In the genomic region with DNA sequence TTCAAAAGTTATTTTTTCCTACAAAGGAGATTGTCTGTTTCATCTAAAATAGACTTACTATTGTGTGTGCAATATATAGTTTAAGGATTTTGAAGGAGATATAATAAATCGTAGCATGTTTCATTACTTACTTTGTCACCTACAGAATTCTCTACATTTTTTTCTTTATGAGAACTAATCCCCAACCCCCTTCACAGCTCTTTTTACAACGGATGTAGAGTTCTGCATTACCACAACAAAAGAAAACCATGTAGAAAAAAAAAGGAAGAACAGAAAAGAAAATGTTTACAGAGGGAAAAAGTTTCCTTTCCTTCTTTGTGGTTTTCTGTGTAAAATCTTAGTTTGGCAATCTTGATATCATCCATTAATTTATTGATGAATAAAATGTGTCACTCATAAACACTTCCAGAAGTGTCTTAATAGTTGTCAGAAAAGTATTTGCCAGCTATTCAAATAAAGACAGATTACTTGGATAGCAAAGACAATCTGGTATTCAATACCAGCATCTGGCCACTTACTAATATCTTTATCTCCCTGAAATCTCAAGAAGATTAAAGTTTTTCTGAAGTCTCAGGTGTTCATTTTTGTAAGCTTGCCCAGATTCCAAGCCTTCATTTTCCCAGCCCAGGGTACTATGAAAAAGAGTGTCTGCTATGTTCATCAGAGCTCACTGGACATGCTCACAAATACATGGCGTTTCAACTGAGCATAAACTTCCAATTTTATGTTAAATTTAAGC, we compare ENCODE assay signal across 25 cellular contexts.
DNase-seq lines count a peak whose midpoint lies in the region; ATAC-seq, FAIRE-seq and TF ChIP-seq lines count a peak whose summit lies in the region.
"Had no signal": no experiment of that assay in that cellular context is flagged by ENCODE, and none has a peak within 500 bp of the region (broad histone marks: within the 10 kb centered on the region; RNA-seq: fewer than 3 reads in every experiment).

No MANE protein-coding gene starts in this region.

- no peaks in the 10 kb centered on the region for H3K79me2 ChIP-seq in DND-41 (ENCODE audit: insufficient read depth, low read length)
- H3K79me2 ChIP-seq in astrocyte (ENCODE audit: insufficient read depth, low read length): no peaks in the 10 kb centered on the region

- H3K4me3 Mint-ChIP-seq in astrocyte (ENCODE audit: unreplicated experiment) (no peak overlapping the region), progenitor cell of endocrine pancreas (ENCODE audit: low read depth) (no peak overlapping the region)
- no peak overlapping the region for H3K4me3 Mint-ChIP-seq in activated CD8-positive, alpha-beta T cell treated with anti-CD3 and anti-CD28 coated beads for 36 hours
- H3K4me3 Mint-ChIP-seq: CD14-positive monocyte, HFFc6, IgD-negative memory B cell had no signal

- H3K27me3 ChIP-seq in DND-41 (ENCODE audit: insufficient read depth, low read length, poor library complexity): no peaks in the 10 kb centered on the region
- no peaks in the 10 kb centered on the region for H3K27me3 ChIP-seq in HUES6 (ENCODE audit: control insufficient read depth, insufficient read depth, low read length)
- no peaks in the 10 kb centered on the region for H3K27me3 ChIP-seq in astrocyte (ENCODE audit: insufficient read depth, low read length)
- H3K27me3 ChIP-seq in brain microvascular endothelial cell (replicated peaks): no peaks in the 10 kb centered on the region
- H3K27me3 ChIP-seq: MG63 had no signal

- TF ChIP-seq CTCF in DND-41 (IDR thresholded peaks at IDR 0.05; ENCODE audit: borderline replicate concordance, extremely low read depth, low read length, poor library complexity, severe bottlenecking): no peak
- no peak for TF ChIP-seq CTCF in astrocyte (IDR thresholded peaks at IDR 0.05; ENCODE audit: insufficient read depth, low read depth, low read length)
- TF ChIP-seq CTCF in activated CD8-positive, alpha-beta T cell treated with anti-CD3 and anti-CD28 coated beads for 36 hours (IDR thresholded peaks at IDR 0.05): no peak
- no peak for TF ChIP-seq CTCF in progenitor cell of endocrine pancreas (IDR thresholded peaks at IDR 0.05; ENCODE audit: unreplicated experiment)
- TF ChIP-seq CTCF in brain microvascular endothelial cell (IDR thresholded peaks at IDR 0.05; ENCODE audit: low read depth, low read length, missing control alignments): no peak

- DNase-seq in DND-41: peak; percentile 42
- no peak for DNase-seq in astrocyte (ENCODE audit: low read depth)
- peak; percentile 9 for DNase-seq in iPS-NIHi7 (ENCODE audit: extremely low spot score)
- DNase-seq in activated CD8-positive, alpha-beta T cell treated with anti-CD3 and anti-CD28 coated beads for 36 hours: no peak
- no peak for DNase-seq in progenitor cell of endocrine pancreas (ENCODE audit: low spot score, unreplicated experiment)
- no peak for DNase-seq in brain microvascular endothelial cell
- DNase-seq: 8988T, GF-D8, GM23248, HFFc6, Kasumi-1, MG63, NCI-H1048, NCI-H1436, NCI-H2029 treated with DMSO at 0.1 percent for 48 hours, NCI-H2171, NCI-H446, NCI-H748 treated with DMSO at 0.1 percent for 48 hours, RPMI8226, SHP77 treated with DMSO at 0.1 percent for 48 hours, SK-N-SH had no signal

- H3K36me3 Mint-ChIP-seq in astrocyte (ENCODE audit: low read depth, unreplicated experiment) (no peaks in the 10 kb centered on the region), progenitor cell of endocrine pancreas (ENCODE audit: insufficient read depth) (no peaks in the 10 kb centered on the region)
- H3K36me3 Mint-ChIP-seq in activated CD8-positive, alpha-beta T cell treated with anti-CD3 and anti-CD28 coated beads for 36 hours (ENCODE audit: low read depth): no peaks in the 10 kb centered on the region
- H3K36me3 Mint-ChIP-seq: CD14-positive monocyte, IgD-negative memory B cell had no signal

- H3K27me3 Mint-ChIP-seq in astrocyte (ENCODE audit: low read depth, unreplicated experiment): no peaks in the 10 kb centered on the region
- no peaks in the 10 kb centered on the region for H3K27me3 Mint-ChIP-seq in activated CD8-positive, alpha-beta T cell treated with anti-CD3 and anti-CD28 coated beads for 36 hours
- H3K27me3 Mint-ChIP-seq in progenitor cell of endocrine pancreas: no peaks in the 10 kb centered on the region
- H3K27me3 Mint-ChIP-seq: IgD-negative memory B cell had no signal

- in situ Hi-C loops in brain microvascular endothelial cell (cut with HindIII; ENCODE audit: low pct_ligation_motif_present, low sequenced_read_pairs): no loop called here

- FAIRE-seq in astrocyte (lab: Jason Lieb, UNC): peak; percentile 9

- no peaks in the 10 kb centered on the region for H3K36me3 ChIP-seq in DND-41 (ENCODE audit: insufficient read depth, low read length)
- H3K36me3 ChIP-seq in HUES6 (ENCODE audit: control insufficient read depth, insufficient read depth, low read length): no peaks in the 10 kb centered on the region
- no peaks in the 10 kb centered on the region for H3K36me3 ChIP-seq in astrocyte (ENCODE audit: insufficient read depth, low read length)
- no peaks in the 10 kb centered on the region for H3K36me3 ChIP-seq in brain microvascular endothelial cell (replicated peaks)
- H3K36me3 ChIP-seq: MG63 had no signal

- H3K9ac ChIP-seq in DND-41 (ENCODE audit: low read depth, low read length) (0 out of 2 replicates have a peak overlapping the region, but pooled peaks have one; percentile 24), HUES6 (ENCODE audit: low read length) (no peak overlapping the region), astrocyte (ENCODE audit: low read length) (no peak overlapping the region)
- H3K9ac ChIP-seq: GM23248, SK-N-SH had no signal

- no peaks in the 10 kb centered on the region for H3K9me3 ChIP-seq in DND-41 (ENCODE audit: insufficient read depth, low read length, severe bottlenecking)
- no peaks in the 10 kb centered on the region for H3K9me3 ChIP-seq in HUES6 (ENCODE audit: control insufficient read depth, insufficient read depth, low read depth, low read length)
- no peaks in the 10 kb centered on the region for H3K9me3 ChIP-seq in astrocyte (ENCODE audit: insufficient read depth, low read depth, low read length)
- H3K9me3 ChIP-seq: MG63, SK-N-SH had no signal

- H4K20me1 ChIP-seq in DND-41 (ENCODE audit: insufficient read depth, low read length): no peaks in the 10 kb centered on the region
- no peaks in the 10 kb centered on the region for H4K20me1 ChIP-seq in astrocyte (ENCODE audit: insufficient read depth, low read length)

- no peak overlapping the region for H3K4me3 ChIP-seq in DND-41 (ENCODE audit: low read depth in 1 of 2, low read length in 2 of 2)
- peak overlapping the region; percentile 26 for H3K4me3 ChIP-seq in HUES6 (ENCODE audit: low read depth, low read length)
- H3K4me3 ChIP-seq in astrocyte (ENCODE audit: insufficient read depth, low read depth, low read length): no peak overlapping the region
- H3K4me3 ChIP-seq in brain microvascular endothelial cell (ENCODE audit: low read depth, low read length): no peak overlapping the region
- H3K4me3 ChIP-seq: GM23248, MG63 had no signal

- H3K4me2 ChIP-seq in DND-41 (ENCODE audit: insufficient read depth, low read length) (peak overlapping the region; percentile 47), astrocyte (ENCODE audit: low read length) (no peak overlapping the region)
- H3K4me2 ChIP-seq: SK-N-SH had no signal

- intact Hi-C loops in activated CD8-positive, alpha-beta T cell treated with anti-CD3 and anti-CD28 coated beads for 36 hours (cut with micrococcal nuclease): no loop called here

- H3K9me3 Mint-ChIP-seq in astrocyte (ENCODE audit: unreplicated experiment) (no peaks in the 10 kb centered on the region), progenitor cell of endocrine pancreas (ENCODE audit: low read depth) (no peaks in the 10 kb centered on the region)
- no peaks in the 10 kb centered on the region for H3K9me3 Mint-ChIP-seq in activated CD8-positive, alpha-beta T cell treated with anti-CD3 and anti-CD28 coated beads for 36 hours
- H3K9me3 Mint-ChIP-seq: HFFc6 had no signal

- CTCF ChIA-PET in activated CD8-positive, alpha-beta T cell treated with anti-CD3 and anti-CD28 coated beads for 36 hours (lab: Charles Lee): no interaction called here

- H3K4me1 ChIP-seq in DND-41 (ENCODE audit: insufficient read depth, low read length) (peaks cover 43% of the 10 kb centered on the region), HUES6 (ENCODE audit: control insufficient read depth, insufficient read depth, low read length) (peaks cover 28% of the 10 kb centered on the region; the same call in 1 of the 2 replicates), astrocyte (ENCODE audit: insufficient read depth, low read length) (no peaks in the 10 kb centered on the region)

- POLR2A ChIA-PET in activated CD8-positive, alpha-beta T cell treated with anti-CD3 and anti-CD28 coated beads for 36 hours (lab: Charles Lee): no interaction called here

- H2AFZ ChIP-seq in DND-41 (ENCODE audit: low read depth, low read length) (no peak overlapping the region), astrocyte (ENCODE audit: low read depth, low read length) (no peak overlapping the region)
- H2AFZ ChIP-seq: GM23248 had no signal

- H3K4me1 Mint-ChIP-seq in astrocyte (ENCODE audit: low read depth, unreplicated experiment) (peaks cover 1% of the 10 kb centered on the region), progenitor cell of endocrine pancreas (ENCODE audit: low read depth) (no peaks in the 10 kb centered on the region)
- H3K4me1 Mint-ChIP-seq in activated CD8-positive, alpha-beta T cell treated with anti-CD3 and anti-CD28 coated beads for 36 hours (ENCODE audit: low read depth): no peaks in the 10 kb centered on the region
- H3K4me1 Mint-ChIP-seq: CD14-positive monocyte, IgD-negative memory B cell had no signal

- ATAC-seq in DND-41 (ENCODE audit: insufficient read depth, low read depth) (peak; percentile 69), HG03139 (IDR thresholded peaks at IDR 0.05; ENCODE audit: unreplicated experiment) (no peak)
- ATAC-seq in activated CD8-positive, alpha-beta T cell treated with anti-CD3 and anti-CD28 coated beads for 36 hours: no peak

- no peak overlapping the region for H3K27ac Mint-ChIP-seq in astrocyte (ENCODE audit: unreplicated experiment)
- H3K27ac Mint-ChIP-seq in activated CD8-positive, alpha-beta T cell treated with anti-CD3 and anti-CD28 coated beads for 36 hours: no peak overlapping the region
- no peak overlapping the region for H3K27ac Mint-ChIP-seq in progenitor cell of endocrine pancreas
- H3K27ac Mint-ChIP-seq: CD14-positive monocyte, HFFc6, IgD-negative memory B cell had no signal

- H3K27ac ChIP-seq in DND-41 (ENCODE audit: low read length) (peak overlapping the region; percentile 84), HUES6 (ENCODE audit: low read depth, low read length) (peak overlapping the region; percentile 75), astrocyte (ENCODE audit: low read depth, low read length) (no peak overlapping the region), brain microvascular endothelial cell (no peak overlapping the region)
- H3K27ac ChIP-seq: GM23248 had no signal

Comparison
In these comparisons a context has a peak if more than half of its experiments do, and no peak if none do; other contexts are left out.
1. DNase-seq: peak in DND-41 (single experiment) and iPS-NIHi7 (single experiment); none in astrocyte (single experiment), activated CD8-positive, alpha-beta T cell treated with anti-CD3 and anti-CD28 coated beads for 36 hours (single experiment), progenitor cell of endocrine pancreas (single experiment) and brain microvascular endothelial cell (single experiment).
2. H3K27ac ChIP-seq: peak in DND-41 (single experiment) and HUES6 (single experiment); none in astrocyte (single experiment) and brain microvascular endothelial cell (single experiment).